13 cellular contexts compared by ENCODE assay signal in genomic region chr10:72228318-72228751, GRCh38. TPM values are rescaled to one million over a fixed set of nuclear protein-coding genes. Genes with fewer than 3 reads are reported as not detected.
DNase-seq lines count a peak whose midpoint lies in the region; ATAC-seq and TF ChIP-seq lines count a peak whose summit lies in the region.
"Had no signal": no experiment of that assay in that cellular context is flagged by ENCODE, and none has a peak within 500 bp of the region (broad histone marks: within the 10 kb centered on the region; RNA-seq: fewer than 3 reads in every experiment).

No MANE protein-coding gene starts in this region.

- H3K27ac ChIP-seq in esophagus muscularis mucosa (replicated peaks in 1 of 4) (peak overlapping the region; percentile 31 to 70 (median 64)), tibial artery (peak overlapping the region; percentile 79 to 92)

- CTCF ChIA-PET in activated naive CD4-positive, alpha-beta T cell treated with anti-CD3 and anti-CD28 coated beads, Interleukin-2, amount 10 ng/mL, durations not matched to agents 7 days and 5 days (lab: Charles Lee) = interaction anchor here (2.1 to 3.2 kb wide), 2 partner anchors 13 to 109 kb away, joined by 10 read pairs; no protein-coding TSS in a partner anchor

- TF ChIP-seq POLR2A in esophagus muscularis mucosa (IDR thresholded peaks at IDR 0.05; ENCODE audit: low read depth) = no peak

- no peaks in the 10 kb centered on the region for H3K27me3 Mint-ChIP-seq in activated naive CD4-positive, alpha-beta T cell treated with anti-CD3 and anti-CD28 coated beads, Interleukin-2, amount 50 U/mL, for 24 hours
- H3K27me3 Mint-ChIP-seq in activated naive CD4-positive, alpha-beta T cell treated with anti-CD3 and anti-CD28 coated beads, Interleukin-2, amount 10 ng/mL, durations not matched to agents 7 days and 5 days = no peaks in the 10 kb centered on the region
- no peaks in the 10 kb centered on the region for H3K27me3 Mint-ChIP-seq in T-helper 17 cell

- H3K36me3 ChIP-seq in esophagus muscularis mucosa (peaks cover 15 to 61% (median 48%) of the 10 kb centered on the region in 4 donors), tibial artery (peaks cover 33 to 50% (median 47%) of the 10 kb centered on the region in 3 donors)

- no peak overlapping the region for H3K4me3 ChIP-seq in esophagus muscularis mucosa
- H3K4me3 ChIP-seq in tibial artery = no peak overlapping the region
- H3K4me3 ChIP-seq: thyroid gland had no signal

- TF ChIP-seq CTCF in esophagus muscularis mucosa (IDR thresholded peaks at IDR 0.05) (no peak), tibial artery (IDR thresholded peaks at IDR 0.05) (no peak)

- DNase-seq in activated naive CD4-positive, alpha-beta T cell treated with anti-CD3 and anti-CD28 coated beads, Interleukin-2, amount 10 ng/mL, durations not matched to agents 7 days and 5 days = no peak
- DNase-seq in NCI-H2227 treated with DMSO at 0.1 percent for 48 hours (lab: John Stamatoyannopoulos, UW) (peak; percentile 92), esophagus muscularis mucosa (ENCODE audit: extremely low spot score) (no peak), tibial artery (peak in 1 of 2 donors; percentile 20), SKM-1 (lab: John Stamatoyannopoulos, UW; ENCODE audit: unreplicated experiment) (no peak), T-helper 17 cell (no peak)
- DNase-seq in stimulated activated CD4-positive, alpha-beta T cell treated with anti-CD3 and anti-CD28 coated beads, Interleukin-4, amount 100 ng/mL, for 4 hours = no peak
- DNase-seq: activated CD4-positive, CD25-positive, alpha-beta regulatory T cell treated with anti-CD3 and anti-CD28 coated beads, Interleukin-2, amount 50 U/mL, for 72 hours; amniotic stem cell; C1 segment of cervical spinal cord; thyroid gland had no signal

- H3K27ac Mint-ChIP-seq in activated naive CD4-positive, alpha-beta T cell treated with anti-CD3 and anti-CD28 coated beads, Interleukin-2, amount 50 U/mL, for 24 hours = peak overlapping the region; percentile 59
- no peak overlapping the region for H3K27ac Mint-ChIP-seq in activated naive CD4-positive, alpha-beta T cell treated with anti-CD3 and anti-CD28 coated beads, Interleukin-2, amount 10 ng/mL, durations not matched to agents 7 days and 5 days
- no peak overlapping the region for H3K27ac Mint-ChIP-seq in T-helper 17 cell

- H3K9me3 ChIP-seq in esophagus muscularis mucosa (no peaks in the 10 kb centered on the region), tibial artery (no peaks in the 10 kb centered on the region), T-helper 17 cell (ENCODE audit: control insufficient read depth, low read length, poor library complexity, severe bottlenecking) (no peaks in the 10 kb centered on the region)
- H3K9me3 ChIP-seq: thyroid gland had no signal

- ATAC-seq in T-helper 17 cell = no peak

- no peak for TF ChIP-seq EP300 in esophagus muscularis mucosa (IDR thresholded peaks at IDR 0.05)

- no peaks in the 10 kb centered on the region for H3K9me3 Mint-ChIP-seq in activated naive CD4-positive, alpha-beta T cell treated with anti-CD3 and anti-CD28 coated beads, Interleukin-2, amount 50 U/mL, for 24 hours
- H3K9me3 Mint-ChIP-seq in activated naive CD4-positive, alpha-beta T cell treated with anti-CD3 and anti-CD28 coated beads, Interleukin-2, amount 10 ng/mL, durations not matched to agents 7 days and 5 days = no peaks in the 10 kb centered on the region
- H3K9me3 Mint-ChIP-seq: neural crest cell had no signal

- H3K27me3 ChIP-seq in esophagus muscularis mucosa (no peaks in the 10 kb centered on the region), tibial artery (no peaks in the 10 kb centered on the region)
- H3K27me3 ChIP-seq: thyroid gland had no signal

- H3K4me3 Mint-ChIP-seq in activated naive CD4-positive, alpha-beta T cell treated with anti-CD3 and anti-CD28 coated beads, Interleukin-2, amount 50 U/mL, for 24 hours = peak overlapping the region; percentile 7
- no peak overlapping the region for H3K4me3 Mint-ChIP-seq in activated naive CD4-positive, alpha-beta T cell treated with anti-CD3 and anti-CD28 coated beads, Interleukin-2, amount 10 ng/mL, durations not matched to agents 7 days and 5 days
- no peak overlapping the region for H3K4me3 Mint-ChIP-seq in T-helper 17 cell
- H3K4me3 Mint-ChIP-seq: neural crest cell had no signal

- intact Hi-C loops in esophagus muscularis mucosa (cut with DNase I) (loop anchor here (10.0 kb wide), 1 partner anchor 274 kb away; no protein-coding TSS in a partner anchor), tibial artery (cut with DNase I; ENCODE audit: low total_unique reads) (no loop called here)

- H3K36me3 Mint-ChIP-seq in activated naive CD4-positive, alpha-beta T cell treated with anti-CD3 and anti-CD28 coated beads, Interleukin-2, amount 50 U/mL, for 24 hours = peaks cover 14% of the 10 kb centered on the region
- H3K36me3 Mint-ChIP-seq in activated naive CD4-positive, alpha-beta T cell treated with anti-CD3 and anti-CD28 coated beads, Interleukin-2, amount 10 ng/mL, durations not matched to agents 7 days and 5 days = peaks cover 43% of the 10 kb centered on the region
- peaks cover 3% of the 10 kb centered on the region for H3K36me3 Mint-ChIP-seq in T-helper 17 cell (ENCODE audit: low read depth)

- H3K4me1 Mint-ChIP-seq in activated naive CD4-positive, alpha-beta T cell treated with anti-CD3 and anti-CD28 coated beads, Interleukin-2, amount 50 U/mL, for 24 hours = peaks cover 53% of the 10 kb centered on the region
- peaks cover 42% of the 10 kb centered on the region for H3K4me1 Mint-ChIP-seq in activated naive CD4-positive, alpha-beta T cell treated with anti-CD3 and anti-CD28 coated beads, Interleukin-2, amount 10 ng/mL, durations not matched to agents 7 days and 5 days
- H3K4me1 Mint-ChIP-seq in T-helper 17 cell = peaks cover 22% of the 10 kb centered on the region

- H3K4me1 ChIP-seq in esophagus muscularis mucosa (peaks cover 33 to 67% (median 50%) of the 10 kb centered on the region in 4 donors), tibial artery (peaks cover 0 to 75% (median 44%) of the 10 kb centered on the region in 4 donors)

- WGBS in esophagus muscularis mucosa = 82% methylated on average over 2 of the region's 2 CpGs

RNA-seq across cellular contexts. Expression of gene ASCC1, which starts 12.3 kb away (rescaled TPM):
- 10 to 100 TPM; 23.5 to 37.8 (median 29.8) TPM for total RNA-seq in esophagus muscularis mucosa
- total RNA-seq in T-helper 17 cell = 10 to 100 TPM; 14.0 to 14.6 TPM

RNA-seq across cellular contexts. Expression of gene ANAPC16, which starts 12.5 kb away (rescaled TPM):
- total RNA-seq in esophagus muscularis mucosa (100 to 1,000 TPM; 106 to 157 (median 143) TPM), T-helper 17 cell (10 to 100 TPM; 69.5 to 85.7 TPM)

RNA-seq across cellular contexts. Expression of gene DDIT4, which starts 45.4 kb away (rescaled TPM):
- 100 to 1,000 TPM in 3 of 4 donors, 10 to 100 TPM in 1; 77.4 to 247 (median 146) TPM for total RNA-seq in esophagus muscularis mucosa
- total RNA-seq in T-helper 17 cell = 100 to 1,000 TPM; 186 to 300 TPM
